1 cellular context compared by ENCODE assay signal in genomic region chr17:78369791-78370381, GRCh38.
TF ChIP-seq lines count a peak whose summit lies in the region.

No MANE protein-coding gene starts in this region.

TF ChIP-seq in SK-N-SH treated with all-trans-retinoic acid at 6 μM for 48 hours, 23 proteins besides CTCF, POLR2A, EP300 and RAD21:
- 0 out of 2 replicates have a peak, but pooled peaks have one; percentile 57 for TF ChIP-seq TSHZ2 (CRISPR knock-in tag; IDR thresholded peaks at IDR 0.05)
- no peak for TF ChIP-seq GLIS3 (CRISPR knock-in tag; IDR thresholded peaks at IDR 0.05)
- peak; percentile 57 for TF ChIP-seq TCF4 (CRISPR knock-in tag; IDR thresholded peaks at IDR 0.05; ENCODE audit: borderline replicate concordance)
